ENCODE assay signal across 1 cellular context in genomic region chr22:20942203-20942902, GRCh38.
TF ChIP-seq lines count a peak whose summit lies in the region.

No MANE protein-coding gene starts in this region.

TF ChIP-seq in HepG2, 621 proteins besides CTCF, POLR2A, EP300 and RAD21:
- peak; percentile 65 for TF ChIP-seq ZNF121 (CRISPR knock-in tag; IDR thresholded peaks at IDR 0.05)
